19 cellular contexts compared by ENCODE assay signal in the genomic region with DNA sequence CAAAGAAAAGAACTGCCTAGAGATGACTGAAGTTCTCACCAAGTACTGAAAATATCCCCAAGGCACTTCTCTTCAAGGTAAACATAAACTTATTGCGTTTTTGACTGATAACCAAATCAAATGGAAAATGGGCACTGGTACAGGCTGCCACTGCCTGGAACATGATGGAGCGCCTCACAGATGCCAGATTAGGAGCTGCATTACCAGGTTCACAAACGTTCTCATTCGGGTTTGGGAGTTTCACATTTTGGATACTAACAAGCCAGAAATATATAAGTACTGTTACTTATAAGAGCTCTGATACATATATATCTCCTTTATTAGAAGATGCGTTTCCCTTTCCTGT.
DNase-seq lines count a peak whose midpoint lies in the region; ATAC-seq and TF ChIP-seq lines count a peak whose summit lies in the region.
"Had no signal": no experiment of that assay in that cellular context is flagged by ENCODE, and none has a peak within 500 bp of the region (broad histone marks: within the 10 kb centered on the region; RNA-seq: fewer than 3 reads in every experiment).

No MANE protein-coding gene starts in this region.

- no peak overlapping the region for H3K4me3 Mint-ChIP-seq in MCF 10A (ENCODE audit: unreplicated experiment)
- H3K4me3 Mint-ChIP-seq: activated naive CD8-positive, alpha-beta T cell treated with anti-CD3 and anti-CD28 coated beads, Interleukin-2, amount 10 ng/mL, durations not matched to agents 7 days and 5 days; nephron progenitor cell had no signal

- H3K27me3 ChIP-seq in right atrium auricular region (no peaks in the 10 kb centered on the region), stomach (no peaks in the 10 kb centered on the region)

- no peak for ATAC-seq in HG02588 (IDR thresholded peaks at IDR 0.05; ENCODE audit: unreplicated experiment)

- intact Hi-C loops in MCF 10A (cut with micrococcal nuclease) = no loop called here
- intact Hi-C loops in stomach (cut with DNase I; ENCODE audit: low total_unique reads) = no loop called here

- H3K9me3 Mint-ChIP-seq in MCF 10A (ENCODE audit: unreplicated experiment) = no peaks in the 10 kb centered on the region
- H3K9me3 Mint-ChIP-seq: activated naive CD8-positive, alpha-beta T cell treated with anti-CD3 and anti-CD28 coated beads, Interleukin-2, amount 10 ng/mL, durations not matched to agents 7 days and 5 days; nephron progenitor cell had no signal

- peak overlapping the region; percentile 90 for H3K27ac Mint-ChIP-seq in MCF 10A (ENCODE audit: low read depth, unreplicated experiment)
- H3K27ac Mint-ChIP-seq: activated naive CD8-positive, alpha-beta T cell treated with anti-CD3 and anti-CD28 coated beads, Interleukin-2, amount 10 ng/mL, durations not matched to agents 7 days and 5 days had no signal

- H3K4me1 ChIP-seq in right atrium auricular region = peaks cover 0 to 59% of the 10 kb centered on the region in 2 donors
- H3K4me1 ChIP-seq in stomach = peaks cover 3 to 82% (median 41%) of the 10 kb centered on the region in 4 donors

- POLR2A ChIA-PET in MCF 10A (lab: Yijun Ruan, JAX) = interaction anchor here (0.8 to 1.2 kb wide), 3 partner anchors 21 to 158 kb away, joined by 3 to 4 read pairs (median 3); no protein-coding TSS in a partner anchor

- no peak for TF ChIP-seq EP300 in stomach (IDR thresholded peaks at IDR 0.05)

- peak; percentile 39 for DNase-seq in LNCaP clone FGC (ENCODE audit: low read depth)
- DNase-seq in MCF 10A (ENCODE audit: unreplicated experiment) = no peak
- no peak for DNase-seq in right atrium auricular region (ENCODE audit: low spot score)
- no peak for DNase-seq in stomach
- DNase-seq in NCI-H2107 (lab: John Stamatoyannopoulos, UW) = no peak
- DNase-seq in NCI-H446 (lab: John Stamatoyannopoulos, UW) = no peak
- DNase-seq: activated CD4-positive, CD25-positive, alpha-beta regulatory T cell treated with anti-CD3 and anti-CD28 coated beads, Interleukin-2, amount 50 U/mL, for 72 hours; activated naive CD8-positive, alpha-beta T cell treated with anti-CD3 and anti-CD28 coated beads, Interleukin-2, amount 10 ng/mL, durations not matched to agents 7 days and 5 days; central memory CD4-positive, alpha-beta T cell; DMS153; effector CD8-positive, alpha-beta T cell; H7; NCI-H187; NCI-H510A; nephron progenitor cell; stimulated activated CD4-positive, alpha-beta T cell treated with anti-CD3 and anti-CD28 coated beads, Interleukin-1b, Interleukin-23, amount 100 ng/mL, for 48 hours; T-helper 9 cell had no signal

- peaks cover 16% of the 10 kb centered on the region for H3K36me3 ChIP-seq in right atrium auricular region
- peaks cover 0 to 7% (median 0%) of the 10 kb centered on the region in 4 donors for H3K36me3 ChIP-seq in stomach

- H3K27me3 Mint-ChIP-seq in MCF 10A (ENCODE audit: insufficient read depth, unreplicated experiment) = no peaks in the 10 kb centered on the region

- TF ChIP-seq POLR2A in stomach (IDR thresholded peaks at IDR 0.05) = no peak

- TF ChIP-seq CTCF in LNCaP clone FGC (IDR thresholded peaks at IDR 0.05; ENCODE audit: control insufficient read depth, extremely low read depth, insufficient read depth) (no peak; the same call in 1 of the 2 replicates), MCF 10A (IDR thresholded peaks at IDR 0.05; ENCODE audit: unreplicated experiment) (no peak), right atrium auricular region (IDR thresholded peaks at IDR 0.05) (no peak), stomach (IDR thresholded peaks at IDR 0.05) (no peak)

- peaks cover 82% of the 10 kb centered on the region for H3K36me3 Mint-ChIP-seq in MCF 10A (ENCODE audit: insufficient read depth, unreplicated experiment)
- H3K36me3 Mint-ChIP-seq: activated naive CD8-positive, alpha-beta T cell treated with anti-CD3 and anti-CD28 coated beads, Interleukin-2, amount 10 ng/mL, durations not matched to agents 7 days and 5 days had no signal

- H3K9me3 ChIP-seq in right atrium auricular region = no peaks in the 10 kb centered on the region
- H3K9me3 ChIP-seq in stomach = no peaks in the 10 kb centered on the region
- H3K9me3 ChIP-seq: BLaER1 treated with 17β-estradiol and CSF1 and Interleukin-3, amounts not matched to agents 10 nM and 100 nM had no signal

- H3K4me3 ChIP-seq in LNCaP clone FGC (ENCODE audit: low read depth, low read length) (no peak overlapping the region), right atrium auricular region (no peak overlapping the region), stomach (no peak overlapping the region)
- H3K4me3 ChIP-seq: BLaER1 treated with 17β-estradiol and CSF1 and Interleukin-3, amounts not matched to agents 10 nM and 100 nM had no signal

- BruUV-seq in MCF 10A (replicated peaks; lab: Mats Ljungman, UMichigan) = no TSS peak

- CTCF ChIA-PET in MCF 10A (lab: Yijun Ruan, JAX) = interaction anchor here (0.6 kb wide), 1 partner anchor 782 kb away, joined by 4 read pairs; no protein-coding TSS in a partner anchor

- H3K27ac ChIP-seq in right atrium auricular region (peak overlapping the region; percentile 43), stomach (peak overlapping the region in 3 of 5 donors; percentile 7 to 69 (median 46))
- H3K27ac ChIP-seq: BLaER1 treated with 17β-estradiol and CSF1 and Interleukin-3, amounts not matched to agents 10 nM and 100 nM had no signal

- 45 to 66% (median 57%) methylated on average over 5 of the region's 5 CpGs for WGBS in stomach, 5 donors

- peaks cover 29% of the 10 kb centered on the region for H3K4me1 Mint-ChIP-seq in MCF 10A (ENCODE audit: insufficient read depth, unreplicated experiment)
- H3K4me1 Mint-ChIP-seq: activated naive CD8-positive, alpha-beta T cell treated with anti-CD3 and anti-CD28 coated beads, Interleukin-2, amount 10 ng/mL, durations not matched to agents 7 days and 5 days had no signal
